Comparison of ENCODE assay signal across 9 cellular contexts in the genomic region with DNA sequence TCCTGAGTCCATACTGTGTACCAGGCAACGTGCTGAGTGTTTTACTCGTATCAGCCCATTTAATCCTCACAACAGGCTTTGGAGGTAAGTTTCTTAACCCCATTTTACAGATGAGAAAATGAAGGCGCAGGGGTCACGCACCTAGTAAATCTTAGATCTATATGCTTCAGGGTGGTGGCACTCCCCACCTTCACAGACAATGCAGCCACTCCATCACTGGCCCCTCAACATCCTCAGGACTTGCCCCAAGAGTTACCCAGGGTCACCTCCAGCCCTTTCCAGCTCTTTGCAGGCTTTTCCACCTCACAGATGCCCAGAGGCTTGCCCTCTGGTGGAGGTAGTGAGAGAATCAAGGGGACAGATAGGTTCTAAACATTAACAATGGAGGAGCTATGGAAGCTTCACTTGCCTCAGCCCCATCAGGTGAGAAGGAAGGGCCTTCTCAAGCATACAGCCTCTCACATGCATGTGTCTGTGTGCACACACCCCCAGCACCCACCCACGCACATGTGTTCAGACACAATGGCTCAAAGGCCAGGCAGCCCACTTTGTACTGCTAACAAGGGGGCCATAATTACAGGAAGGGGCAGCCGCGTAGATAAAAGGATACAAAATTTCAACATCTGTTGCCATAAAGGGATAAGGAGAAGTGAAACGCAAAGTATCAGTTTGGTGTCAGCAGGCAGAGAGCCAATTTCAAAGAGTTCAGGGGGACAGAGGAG. TPM values are rescaled to one million over a fixed set of nuclear protein-coding genes. Genes with fewer than 3 reads are reported as not detected.
DNase-seq lines count a peak whose midpoint lies in the region; ATAC-seq, FAIRE-seq and TF ChIP-seq lines count a peak whose summit lies in the region.
"Had no signal": no experiment of that assay in that cellular context is flagged by ENCODE, and none has a peak within 500 bp of the region (broad histone marks: within the 10 kb centered on the region; RNA-seq: fewer than 3 reads in every experiment).

No MANE protein-coding gene starts in this region.

- H3K36me3 Mint-ChIP-seq in CD4-positive, CD25-positive, alpha-beta regulatory T cell = peaks cover 31% of the 10 kb centered on the region
- H3K36me3 Mint-ChIP-seq in glutamatergic neuron (ENCODE audit: unreplicated experiment) = no peaks in the 10 kb centered on the region
- peaks cover 10% of the 10 kb centered on the region for H3K36me3 Mint-ChIP-seq in activated CD4-positive, alpha-beta memory T cell treated with anti-CD3 and anti-CD28 coated beads, Interleukin-2, amount 10 ng/mL, durations not matched to agents 7 days and 5 days (ENCODE audit: low read depth)

- no peaks in the 10 kb centered on the region for H3K4me1 ChIP-seq in CD4-positive, CD25-positive, alpha-beta regulatory T cell (ENCODE audit: control insufficient read depth, insufficient read depth, low read length, poor library complexity, severe bottlenecking)
- peaks cover 20% of the 10 kb centered on the region for H3K4me1 ChIP-seq in OCI-LY3 (ENCODE audit: low read length)

- no peaks in the 10 kb centered on the region for H3K9me3 ChIP-seq in CD4-positive, CD25-positive, alpha-beta regulatory T cell (ENCODE audit: control insufficient read depth in 2 of 2, low read length in 2 of 2)
- no peaks in the 10 kb centered on the region for H3K9me3 ChIP-seq in OCI-LY3 (ENCODE audit: insufficient read depth, low read length)

- POLR2A ChIA-PET in activated CD4-positive, alpha-beta memory T cell treated with anti-CD3 and anti-CD28 coated beads, Interleukin-2, amount 10 ng/mL, durations not matched to agents 7 days and 5 days (lab: Charles Lee) = no interaction called here

- no peaks in the 10 kb centered on the region for H3K27me3 ChIP-seq in CD4-positive, CD25-positive, alpha-beta regulatory T cell (ENCODE audit: control insufficient read depth, insufficient read depth, low read length)
- H3K27me3 ChIP-seq in OCI-LY3 (ENCODE audit: low read depth, low read length) = no peaks in the 10 kb centered on the region

- H3K27ac Mint-ChIP-seq in CD4-positive, CD25-positive, alpha-beta regulatory T cell = peak overlapping the region in 2 of 3 donors; percentile 16 to 90
- H3K27ac Mint-ChIP-seq in glutamatergic neuron (ENCODE audit: unreplicated experiment) = peak overlapping the region; percentile 2
- no peak overlapping the region for H3K27ac Mint-ChIP-seq in activated CD4-positive, alpha-beta memory T cell treated with anti-CD3 and anti-CD28 coated beads, Interleukin-2, amount 10 ng/mL, durations not matched to agents 7 days and 5 days

- H3K4me3 ChIP-seq in CD4-positive, CD25-positive, alpha-beta regulatory T cell (ENCODE audit: low read depth, low read length) = no peak overlapping the region
- no peak overlapping the region for H3K4me3 ChIP-seq in OCI-LY3 (ENCODE audit: low read length)

- no peak overlapping the region for H3K4me3 Mint-ChIP-seq in CD4-positive, CD25-positive, alpha-beta regulatory T cell
- no peak overlapping the region for H3K4me3 Mint-ChIP-seq in glutamatergic neuron (ENCODE audit: unreplicated experiment)
- no peak overlapping the region for H3K4me3 Mint-ChIP-seq in activated CD4-positive, alpha-beta memory T cell treated with anti-CD3 and anti-CD28 coated beads, Interleukin-2, amount 10 ng/mL, durations not matched to agents 7 days and 5 days

- H3K9me3 Mint-ChIP-seq in CD4-positive, CD25-positive, alpha-beta regulatory T cell = no peaks in the 10 kb centered on the region
- H3K9me3 Mint-ChIP-seq in glutamatergic neuron (ENCODE audit: unreplicated experiment) = peaks cover 2% of the 10 kb centered on the region
- H3K9me3 Mint-ChIP-seq in activated CD4-positive, alpha-beta memory T cell treated with anti-CD3 and anti-CD28 coated beads, Interleukin-2, amount 10 ng/mL, durations not matched to agents 7 days and 5 days = no peaks in the 10 kb centered on the region

- ATAC-seq in CD4-positive, CD25-positive, alpha-beta regulatory T cell (ENCODE audit: low read depth in 2 of 2) = no peak
- ATAC-seq in HG03095 (IDR thresholded peaks at IDR 0.05; ENCODE audit: unreplicated experiment) = no peak
- no peak for ATAC-seq in HG02588 (IDR thresholded peaks at IDR 0.05; ENCODE audit: unreplicated experiment)
- no peak for ATAC-seq in HG03139 (IDR thresholded peaks at IDR 0.05; ENCODE audit: unreplicated experiment)

- TF ChIP-seq CTCF in OCI-LY3 (IDR thresholded peaks at IDR 0.05; ENCODE audit: low read depth, low read length) = no peak
- TF ChIP-seq CTCF in glutamatergic neuron (IDR thresholded peaks at IDR 0.05; ENCODE audit: partially characterized antibody, unreplicated experiment) = no peak

- peak overlapping the region; percentile 55 for H3K4me2 ChIP-seq in OCI-LY3 (ENCODE audit: low read length)

- H3K4me1 Mint-ChIP-seq in CD4-positive, CD25-positive, alpha-beta regulatory T cell = peaks cover 0 to 4% (median 3%) of the 10 kb centered on the region in 4 donors
- peaks cover 14% of the 10 kb centered on the region for H3K4me1 Mint-ChIP-seq in glutamatergic neuron (ENCODE audit: low read depth, unreplicated experiment)
- H3K4me1 Mint-ChIP-seq in activated CD4-positive, alpha-beta memory T cell treated with anti-CD3 and anti-CD28 coated beads, Interleukin-2, amount 10 ng/mL, durations not matched to agents 7 days and 5 days = no peaks in the 10 kb centered on the region

- no peaks in the 10 kb centered on the region for H3K27me3 Mint-ChIP-seq in CD4-positive, CD25-positive, alpha-beta regulatory T cell
- peaks cover 8% of the 10 kb centered on the region for H3K27me3 Mint-ChIP-seq in glutamatergic neuron (ENCODE audit: unreplicated experiment)
- no peaks in the 10 kb centered on the region for H3K27me3 Mint-ChIP-seq in activated CD4-positive, alpha-beta memory T cell treated with anti-CD3 and anti-CD28 coated beads, Interleukin-2, amount 10 ng/mL, durations not matched to agents 7 days and 5 days

- CTCF ChIA-PET in activated CD4-positive, alpha-beta memory T cell treated with anti-CD3 and anti-CD28 coated beads, Interleukin-2, amount 10 ng/mL, durations not matched to agents 7 days and 5 days (lab: Charles Lee) = interaction anchor here (1.1 to 2.8 kb wide), 2 partner anchors 13 to 15 kb away, joined by 3 to 8 read pairs; no protein-coding TSS in a partner anchor

- DNase-seq in CD4-positive, CD25-positive, alpha-beta regulatory T cell = no peak
- peak; percentile 40 for DNase-seq in GM19239 (ENCODE audit: insufficient read length, low spot score)
- no peak for DNase-seq in glutamatergic neuron
- no peak for DNase-seq in activated CD4-positive, alpha-beta memory T cell treated with anti-CD3 and anti-CD28 coated beads, Interleukin-2, amount 10 ng/mL, durations not matched to agents 7 days and 5 days
- DNase-seq: GF-D8 had no signal

- H3K9ac ChIP-seq in OCI-LY3 (ENCODE audit: low read length) = no peak overlapping the region

- FAIRE-seq in GM19239 (lab: Jason Lieb, UNC) = no peak

- H3K79me2 ChIP-seq in OCI-LY3 (ENCODE audit: low read length) = no peaks in the 10 kb centered on the region

- H4K20me1 ChIP-seq in OCI-LY3 (ENCODE audit: insufficient read depth, low read length) = no peaks in the 10 kb centered on the region

- peaks cover 57% of the 10 kb centered on the region for H3K36me3 ChIP-seq in CD4-positive, CD25-positive, alpha-beta regulatory T cell (ENCODE audit: control insufficient read depth, insufficient read depth, low read length)
- H3K36me3 ChIP-seq in OCI-LY3 (replicated peaks; ENCODE audit: low read depth, low read length) = peaks cover 8% of the 10 kb centered on the region

- no peak overlapping the region for H3K27ac ChIP-seq in CD4-positive, CD25-positive, alpha-beta regulatory T cell (ENCODE audit: insufficient read depth, low read length, poor library complexity, severe bottlenecking)
- peak overlapping the region; percentile 42 for H3K27ac ChIP-seq in OCI-LY3 (ENCODE audit: low read length)

- no peak overlapping the region for H2AFZ ChIP-seq in OCI-LY3 (ENCODE audit: low read depth, low read length)

RNA-seq across cellular contexts. Expression of a gene that starts 29.1 kb away (rescaled TPM):
- not detected for total RNA-seq in CD4-positive, CD25-positive, alpha-beta regulatory T cell
- 1 to 10 TPM in 3 of 4 donors, under 1 TPM in 1; 0.99 to 1.7 (median 1.1) TPM for polyA plus RNA-seq in CD4-positive, CD25-positive, alpha-beta regulatory T cell
- total RNA-seq in glutamatergic neuron (ENCODE audit: unreplicated experiment) = 10.1 TPM
- total RNA-seq in activated CD4-positive, alpha-beta memory T cell treated with anti-CD3 and anti-CD28 coated beads, Interleukin-2, amount 10 ng/mL, durations not matched to agents 7 days and 5 days = 1 to 10 TPM; 4.1 to 5.2 TPM

RNA-seq across cellular contexts. Expression of a gene that starts 29.2 kb away (rescaled TPM):
- total RNA-seq in CD4-positive, CD25-positive, alpha-beta regulatory T cell = 21.7 TPM
- polyA plus RNA-seq in CD4-positive, CD25-positive, alpha-beta regulatory T cell = 10 to 100 TPM; 12.6 to 16.8 (median 15.0) TPM
- 33.4 TPM for total RNA-seq in glutamatergic neuron (ENCODE audit: unreplicated experiment)
- 10 to 100 TPM; 31.9 to 35.9 TPM for total RNA-seq in activated CD4-positive, alpha-beta memory T cell treated with anti-CD3 and anti-CD28 coated beads, Interleukin-2, amount 10 ng/mL, durations not matched to agents 7 days and 5 days
